In the genomic region with DNA sequence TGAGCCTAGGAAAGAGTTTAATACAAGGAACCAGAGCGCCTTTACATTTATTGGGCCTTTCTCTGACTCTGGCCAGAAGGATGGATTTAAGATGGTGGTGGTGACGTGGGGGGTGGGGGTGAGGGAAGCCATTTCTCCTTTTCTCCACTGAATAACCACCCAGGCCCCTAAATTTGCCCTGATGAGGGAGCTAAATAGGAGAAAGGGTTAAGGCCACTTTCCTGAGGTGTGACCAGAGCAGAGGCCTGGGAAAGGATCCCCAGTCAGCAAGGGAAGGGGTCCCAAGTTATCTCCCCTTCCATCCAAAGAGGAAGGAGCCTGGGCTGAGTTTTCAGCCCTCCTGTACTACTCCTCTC, we compare ENCODE assay signal across 16 cellular contexts. TPM values are rescaled to one million over a fixed set of nuclear protein-coding genes. Genes with fewer than 3 reads are reported as not detected.
A peak's percentile ranks its signal among the peaks of the same experiment; 100 is the strongest.
DNase-seq lines count a peak whose midpoint lies in the region; ATAC-seq and TF ChIP-seq lines count a peak whose summit lies in the region.
"Had no signal": no experiment of that assay in that cellular context is flagged by ENCODE, and none has a peak within 500 bp of the region (broad histone marks: within the 10 kb centered on the region; RNA-seq: fewer than 3 reads in every experiment).

No MANE protein-coding gene starts in this region.

- peaks cover 11% of the 10 kb centered on the region for H3K4me1 Mint-ChIP-seq in CD8-positive, alpha-beta T cell (ENCODE audit: low read depth)
- peaks cover 8% of the 10 kb centered on the region for H3K4me1 Mint-ChIP-seq in activated naive CD8-positive, alpha-beta T cell treated with anti-CD3 and anti-CD28 coated beads for 36 hours
- H3K4me1 Mint-ChIP-seq in naive thymus-derived CD8-positive, alpha-beta T cell: peaks cover 9 to 18% (median 13%) of the 10 kb centered on the region in 4 donors

- intact Hi-C loops in CD8-positive, alpha-beta T cell (cut with DNase I, micrococcal nuclease): no loop called here
- intact Hi-C loops in HCT116 (cut with micrococcal nuclease) (no loop called here), tibial artery (cut with DNase I; ENCODE audit: low total_unique reads) (no loop called here)

- peak overlapping the region; percentile 95 for H3K9ac ChIP-seq in HCT116 (ENCODE audit: low read length)

- peaks cover 38% of the 10 kb centered on the region for H3K27me3 ChIP-seq in CD8-positive, alpha-beta T cell (ENCODE audit: insufficient read depth, low read length)
- no peaks in the 10 kb centered on the region for H3K27me3 ChIP-seq in HCT116 (ENCODE audit: insufficient read depth, low read length)
- H3K27me3 ChIP-seq in tibial artery: peaks cover 0 to 99% of the 10 kb centered on the region in 2 donors
- H3K27me3 ChIP-seq: testis had no signal

- peaks cover 85% of the 10 kb centered on the region for H3K27me3 Mint-ChIP-seq in CD8-positive, alpha-beta T cell (ENCODE audit: low read depth)
- H3K27me3 Mint-ChIP-seq in activated naive CD8-positive, alpha-beta T cell treated with anti-CD3 and anti-CD28 coated beads for 36 hours: peaks cover 93% of the 10 kb centered on the region
- H3K27me3 Mint-ChIP-seq in naive thymus-derived CD8-positive, alpha-beta T cell: peaks cover 49 to 96% (median 78%) of the 10 kb centered on the region in 5 donors

- no peak for TF ChIP-seq POLR2A in HCT116 (IDR thresholded peaks at IDR 0.05; ENCODE audit: borderline replicate concordance, extremely low read depth, insufficient read depth, insufficient read length)

- H4K20me1 ChIP-seq in HCT116 (ENCODE audit: insufficient read depth): no peaks in the 10 kb centered on the region

- no peaks in the 10 kb centered on the region for H3K9me3 Mint-ChIP-seq in CD8-positive, alpha-beta T cell
- H3K9me3 Mint-ChIP-seq in activated naive CD8-positive, alpha-beta T cell treated with anti-CD3 and anti-CD28 coated beads for 36 hours: no peaks in the 10 kb centered on the region
- H3K9me3 Mint-ChIP-seq in naive thymus-derived CD8-positive, alpha-beta T cell: no peaks in the 10 kb centered on the region
- H3K9me3 Mint-ChIP-seq: dendritic cell treated with granulocyte-macrophage colony-stimulating factor and Interleukin-4, amounts not matched to agents 40 ng/mL and 50 ng/mL, for 4 days had no signal

- H3K27ac Mint-ChIP-seq in CD8-positive, alpha-beta T cell: no peak overlapping the region
- H3K27ac Mint-ChIP-seq in activated naive CD8-positive, alpha-beta T cell treated with anti-CD3 and anti-CD28 coated beads for 36 hours: no peak overlapping the region
- H3K27ac Mint-ChIP-seq in naive thymus-derived CD8-positive, alpha-beta T cell: peak overlapping the region in 2 of 10 donors; percentile 29 to 39
- H3K27ac Mint-ChIP-seq: dendritic cell treated with granulocyte-macrophage colony-stimulating factor and Interleukin-4, amounts not matched to agents 40 ng/mL and 50 ng/mL, for 4 days; progenitor cell of endocrine pancreas had no signal

- peaks cover 36% of the 10 kb centered on the region for H3K79me2 ChIP-seq in HCT116 (ENCODE audit: insufficient read depth, low read length)

- no peak for TF ChIP-seq CTCF in CD8-positive, alpha-beta T cell (IDR thresholded peaks at IDR 0.05)
- TF ChIP-seq CTCF in HCT116 (IDR thresholded peaks at IDR 0.05 in 2 of 3, conservative IDR thresholded peaks at IDR 0.05 in 1 of 3; ENCODE audit: borderline replicate concordance in 1 of 3, insufficient read depth in 1 of 3, low read depth in 2 of 3, low read length in 2 of 3) (no peak), tibial artery (IDR thresholded peaks at IDR 0.05) (no peak)

- CTCF ChIA-PET in CD8-positive, alpha-beta T cell (lab: Charles Lee): interaction anchor here (0.7 to 2.9 kb wide), 3 partner anchors 9 to 600 kb away, joined by 3 to 10 read pairs (median 4); a partner anchor contains a TSS
- CTCF ChIA-PET in HCT116 (lab: Charles Lee): interaction anchor here (1.7 to 1.8 kb wide), 2 partner anchors 51 to 252 kb away, joined by 7 read pairs; no protein-coding TSS in a partner anchor

- H3K4me3 Mint-ChIP-seq in CD8-positive, alpha-beta T cell: peak overlapping the region; percentile 83
- H3K4me3 Mint-ChIP-seq in activated naive CD8-positive, alpha-beta T cell treated with anti-CD3 and anti-CD28 coated beads for 36 hours: peak overlapping the region; percentile 91
- H3K4me3 Mint-ChIP-seq in naive thymus-derived CD8-positive, alpha-beta T cell: peak overlapping the region in 9 of 10 donors; percentile 7 to 87 (median 83)
- H3K4me3 Mint-ChIP-seq: dendritic cell treated with granulocyte-macrophage colony-stimulating factor and Interleukin-4, amounts not matched to agents 40 ng/mL and 50 ng/mL, for 4 days had no signal

- peaks cover 26% of the 10 kb centered on the region for H3K4me1 ChIP-seq in CD8-positive, alpha-beta T cell (ENCODE audit: insufficient read depth, low read length)
- H3K4me1 ChIP-seq in HCT116 (ENCODE audit: control insufficient read depth in 1 of 2, insufficient read depth in 2 of 2, low read length in 2 of 2) (peaks cover 15 to 28% of the 10 kb centered on the region in 2 experiments), tibial artery (peaks cover 0 to 25% (median 21%) of the 10 kb centered on the region in 4 donors)

- no peak overlapping the region for H3K27ac ChIP-seq in CD8-positive, alpha-beta T cell (ENCODE audit: low read depth, low read length)
- peak overlapping the region; percentile 95 for H3K27ac ChIP-seq in HCT116 (ENCODE audit: low read depth, low read length)
- H3K27ac ChIP-seq in tibial artery: no peak overlapping the region
- H3K27ac ChIP-seq: esophagus squamous epithelium, testis had no signal

- RAD21 ChIA-PET in HCT116 (lab: Charles Lee; ENCODE audit: low non-redundant PET in 1 of 2, low total read pairs in 2 of 2, uncharacterized antibody in 2 of 2, unreplicated experiment in 2 of 2): no interaction called here

- DNase-seq in CD8-positive, alpha-beta T cell: no peak
- DNase-seq in HCT116 (ENCODE audit: low read depth, low spot score): no peak
- DNase-seq in activated naive CD8-positive, alpha-beta T cell treated with anti-CD3 and anti-CD28 coated beads for 36 hours: no peak
- no peak for DNase-seq in naive thymus-derived CD8-positive, alpha-beta T cell
- DNase-seq in tibial artery: no peak
- no peak for DNase-seq in epidermal melanocyte (ENCODE audit: insufficient read length, low spot score)
- DNase-seq in ecto neural progenitor cell (ENCODE audit: low spot score): no peak
- DNase-seq: C1 segment of cervical spinal cord, esophagus squamous epithelium, Kasumi-1, left ventricle myocardium superior, NCI-H2171, small intestine, testis had no signal

- BruUV-seq in HCT116 (replicated peaks; lab: Mats Ljungman, UMichigan): no TSS peak

- H3K4me2 ChIP-seq in HCT116 (ENCODE audit: low read length): peak overlapping the region; percentile 98

- ATAC-seq in CD8-positive, alpha-beta T cell: no peak
- ATAC-seq in HCT116: no peak
- no peak for ATAC-seq in naive thymus-derived CD8-positive, alpha-beta T cell
- ATAC-seq: left ventricle myocardium superior had no signal

- POLR2A ChIA-PET in CD8-positive, alpha-beta T cell (lab: Charles Lee): interaction anchor here (0.8 kb wide), 1 partner anchor 566 kb away, joined by 3 read pairs; no protein-coding TSS in a partner anchor
- POLR2A ChIA-PET in HCT116 (lab: Charles Lee): interaction anchor here (2.2 kb wide), 1 partner anchor 13 kb away, joined by 8 read pairs; no protein-coding TSS in a partner anchor
- POLR2A ChIA-PET in naive thymus-derived CD8-positive, alpha-beta T cell (lab: Charles Lee): interaction anchor here (1.1 kb wide), 1 partner anchor 9 kb away, joined by 3 read pairs; no protein-coding TSS in a partner anchor

- H2AFZ ChIP-seq in HCT116 (ENCODE audit: low read depth, low read length, poor library complexity, severe bottlenecking): no peak overlapping the region

- no peaks in the 10 kb centered on the region for H3K36me3 ChIP-seq in CD8-positive, alpha-beta T cell (ENCODE audit: insufficient read depth, low read length)
- H3K36me3 ChIP-seq in HCT116 (ENCODE audit: control insufficient read depth in 1 of 2, insufficient read depth in 2 of 2, low read length in 2 of 2) (no peaks in the 10 kb centered on the region; a peak in 2 of 4 replicates), tibial artery (no peaks in the 10 kb centered on the region)
- H3K36me3 ChIP-seq: esophagus squamous epithelium had no signal

- peak overlapping the region; percentile 17 for H3K4me3 ChIP-seq in CD8-positive, alpha-beta T cell (ENCODE audit: low read depth, low read length)
- peak overlapping the region; percentile 81 to 86 for H3K4me3 ChIP-seq in HCT116 (replicated peaks in 1 of 2; ENCODE audit: low read depth in 1 of 2, low read length in 2 of 2)
- H3K4me3 ChIP-seq in tibial artery: no peak overlapping the region

- no peaks in the 10 kb centered on the region for H3K36me3 Mint-ChIP-seq in CD8-positive, alpha-beta T cell
- no peaks in the 10 kb centered on the region for H3K36me3 Mint-ChIP-seq in activated naive CD8-positive, alpha-beta T cell treated with anti-CD3 and anti-CD28 coated beads for 36 hours
- H3K36me3 Mint-ChIP-seq in naive thymus-derived CD8-positive, alpha-beta T cell: peaks cover 0 to 3% (median 0%) of the 10 kb centered on the region in 3 donors

- no peaks in the 10 kb centered on the region for H3K9me2 ChIP-seq in HCT116 (ENCODE audit: insufficient read depth)

- H3K9me3 ChIP-seq in CD8-positive, alpha-beta T cell (ENCODE audit: low read length): no peaks in the 10 kb centered on the region
- H3K9me3 ChIP-seq in HCT116 (ENCODE audit: control insufficient read depth in 1 of 2, insufficient read depth in 1 of 2, low read depth in 1 of 2, low read length in 2 of 2) (no peaks in the 10 kb centered on the region), tibial artery (no peaks in the 10 kb centered on the region)
- H3K9me3 ChIP-seq: esophagus squamous epithelium, testis had no signal

- no peak for TF ChIP-seq RAD21 in HCT116 (IDR thresholded peaks at IDR 0.05; ENCODE audit: low read depth)

RNA-seq across cellular contexts. Expression of a gene that starts 1.1 kb away (rescaled TPM):
- not detected for total RNA-seq in CD8-positive, alpha-beta T cell
- total RNA-seq in HCT116 (2021; ENCODE audit: unreplicated experiment): 40.1 TPM
- 30.3 and 41.0 TPM in 2 replicates for polyA plus RNA-seq in HCT116 (2012)
- 1 to 10 TPM; 3.4 to 4.0 TPM for total RNA-seq in activated naive CD8-positive, alpha-beta T cell treated with anti-CD3 and anti-CD28 coated beads for 36 hours
- total RNA-seq in naive thymus-derived CD8-positive, alpha-beta T cell: not detected
- under 1 TPM in 1 of 3 donors, not detected in 2; 0.13 TPM for polyA plus RNA-seq in naive thymus-derived CD8-positive, alpha-beta T cell
- total RNA-seq: esophagus squamous epithelium, left ventricle myocardium superior, progenitor cell of endocrine pancreas had no signal

RNA-seq across cellular contexts. Expression of a gene that starts 12.1 kb away (rescaled TPM):
- total RNA-seq in CD8-positive, alpha-beta T cell: not detected
- 44.7 TPM for total RNA-seq in HCT116 (2021; ENCODE audit: unreplicated experiment)
- 15.4 and 23.9 TPM in 2 replicates for polyA plus RNA-seq in HCT116 (2012)
- total RNA-seq in activated naive CD8-positive, alpha-beta T cell treated with anti-CD3 and anti-CD28 coated beads for 36 hours: not detected
- not detected for total RNA-seq in naive thymus-derived CD8-positive, alpha-beta T cell
- polyA plus RNA-seq in naive thymus-derived CD8-positive, alpha-beta T cell: not detected
- total RNA-seq: esophagus squamous epithelium, left ventricle myocardium superior had no signal

RNA-seq across cellular contexts. Expression of a gene that starts 16.4 kb away (rescaled TPM):
- total RNA-seq in CD8-positive, alpha-beta T cell: under 1 TPM in 1 of 2 experiments, not detected in 1; 0.22 TPM
- 33.6 TPM for total RNA-seq in HCT116 (2021; ENCODE audit: unreplicated experiment)
- polyA plus RNA-seq in HCT116 (2012): 16.8 and 23.4 TPM in 2 replicates
- 1 to 10 TPM in 1 of 2 experiments, under 1 TPM in 1; 0.62 to 1.4 TPM for total RNA-seq in activated naive CD8-positive, alpha-beta T cell treated with anti-CD3 and anti-CD28 coated beads for 36 hours
- not detected for total RNA-seq in naive thymus-derived CD8-positive, alpha-beta T cell
- polyA plus RNA-seq in naive thymus-derived CD8-positive, alpha-beta T cell: under 1 TPM in 2 of 3 donors, not detected in 1; 0.22 to 0.40 TPM

RNA-seq across cellular contexts. Expression of a gene that starts 22.4 kb away (rescaled TPM):
- under 1 TPM in 1 of 2 experiments, not detected in 1; 0.19 TPM for total RNA-seq in CD8-positive, alpha-beta T cell
- total RNA-seq in HCT116 (2021; ENCODE audit: unreplicated experiment): 64.8 TPM
- 17.5 and 28.9 TPM in 2 replicates for polyA plus RNA-seq in HCT116 (2012)
- total RNA-seq in activated naive CD8-positive, alpha-beta T cell treated with anti-CD3 and anti-CD28 coated beads for 36 hours: not detected
- not detected for total RNA-seq in naive thymus-derived CD8-positive, alpha-beta T cell
- not detected for polyA plus RNA-seq in naive thymus-derived CD8-positive, alpha-beta T cell

RNA-seq across cellular contexts. Expression of a gene that starts 33.6 kb away (rescaled TPM):
- not detected for total RNA-seq in CD8-positive, alpha-beta T cell
- 19.8 TPM for total RNA-seq in HCT116 (2021; ENCODE audit: unreplicated experiment)
- polyA plus RNA-seq in HCT116 (2012): 6.5 and 12.0 TPM in 2 replicates
- not detected for total RNA-seq in activated naive CD8-positive, alpha-beta T cell treated with anti-CD3 and anti-CD28 coated beads for 36 hours
- not detected for total RNA-seq in naive thymus-derived CD8-positive, alpha-beta T cell
- not detected for polyA plus RNA-seq in naive thymus-derived CD8-positive, alpha-beta T cell
- total RNA-seq: esophagus squamous epithelium, left ventricle myocardium superior had no signal

Comparison
In these comparisons a context has a peak if more than half of its experiments do, and no peak if none do; other contexts are left out.
1. H3K4me3 ChIP-seq: peak in CD8-positive, alpha-beta T cell (single experiment) and HCT116 (2 of 2); none in tibial artery (0 of 2).
2. RNA of a gene that starts 1.1 kb away (total RNA-seq): 40.1 TPM in HCT116 (single experiment) and 3.4 to 4.0 TPM in activated naive CD8-positive, alpha-beta T cell treated with anti-CD3 and anti-CD28 coated beads for 36 hours; not detected in CD8-positive, alpha-beta T cell and not detected in naive thymus-derived CD8-positive, alpha-beta T cell; every median in the first group is over 4 times any median in the second.
3. RNA of a gene that starts 12.1 kb away (total RNA-seq): 44.7 TPM in HCT116 (single experiment); not detected in activated naive CD8-positive, alpha-beta T cell treated with anti-CD3 and anti-CD28 coated beads for 36 hours, not detected in CD8-positive, alpha-beta T cell and not detected in naive thymus-derived CD8-positive, alpha-beta T cell; every median in the first group is over 10 times any median in the second.
4. RNA of a gene that starts 16.4 kb away (total RNA-seq): 33.6 TPM in HCT116 (single experiment); 0.62 to 1.4 TPM in activated naive CD8-positive, alpha-beta T cell treated with anti-CD3 and anti-CD28 coated beads for 36 hours, 0.22 TPM in CD8-positive, alpha-beta T cell and not detected in naive thymus-derived CD8-positive, alpha-beta T cell; every median in the first group is over 10 times any median in the second.
5. Peak in every context shown above with its lines, with median percentiles within 50 percentile points of each other: H3K4me3 Mint-ChIP-seq.